Comparison of ENCODE assay signal across 20 cellular contexts in genomic region chr1:31515061-31515775, GRCh38.
"Had no signal": no experiment of that assay in that cellular context is flagged by ENCODE, and none has a peak within 500 bp of the region (broad histone marks: within the 10 kb centered on the region; RNA-seq: fewer than 3 reads in every experiment).

No MANE protein-coding gene starts in this region.

- H3K4me3 ChIP-seq: dorsolateral prefrontal cortex, heart right ventricle, SK-N-MC, suprapubic skin had no signal

- H3K4me1 Mint-ChIP-seq: activated CD4-positive, alpha-beta memory T cell treated with anti-CD3 and anti-CD28 coated beads, Interleukin-2, amount 10 ng/mL, durations not matched to agents 7 days and 5 days; activated naive CD8-positive, alpha-beta T cell treated with anti-CD3 and anti-CD28 coated beads, Interleukin-2, amount 10 ng/mL, durations not matched to agents 7 days and 5 days; immature natural killer cell had no signal

- H3K27me3 ChIP-seq: heart right ventricle, neutrophil, suprapubic skin had no signal

- H3K27ac ChIP-seq: dorsolateral prefrontal cortex, heart right ventricle, neutrophil, SK-N-MC, suprapubic skin had no signal

- H3K36me3 Mint-ChIP-seq: activated naive CD8-positive, alpha-beta T cell treated with anti-CD3 and anti-CD28 coated beads, Interleukin-2, amount 10 ng/mL, durations not matched to agents 7 days and 5 days; immature natural killer cell; type B pancreatic cell; WTC11 had no signal

- H3K4me3 Mint-ChIP-seq: activated CD4-positive, alpha-beta memory T cell treated with anti-CD3 and anti-CD28 coated beads, Interleukin-2, amount 10 ng/mL, durations not matched to agents 7 days and 5 days; activated naive CD8-positive, alpha-beta T cell treated with anti-CD3 and anti-CD28 coated beads, Interleukin-2, amount 10 ng/mL, durations not matched to agents 7 days and 5 days; activated T-cell treated with anti-CD3 and anti-CD28 coated beads, Interleukin-2, amount 50 U/mL, for 24 hours; immature natural killer cell; naive thymus-derived CD4-positive, alpha-beta T cell; T-helper 2 cell treated with Interferon-gamma antibody and Interleukin-4, amounts not matched to agents 5 μg/mL and 100 μg/mL, for 36 hours; type B pancreatic cell; WTC11 had no signal

- H3K9me3 Mint-ChIP-seq: activated naive CD8-positive, alpha-beta T cell treated with anti-CD3 and anti-CD28 coated beads, Interleukin-2, amount 10 ng/mL, durations not matched to agents 7 days and 5 days; activated T-cell treated with anti-CD3 and anti-CD28 coated beads, Interleukin-2, amount 50 U/mL, for 24 hours; WTC11 had no signal

- H3K27me3 Mint-ChIP-seq: activated T-cell treated with anti-CD3 and anti-CD28 coated beads, Interleukin-2, amount 50 U/mL, for 24 hours had no signal

- H3K9me3 ChIP-seq: neutrophil, suprapubic skin had no signal

- H3K27ac Mint-ChIP-seq: activated CD4-positive, alpha-beta memory T cell treated with anti-CD3 and anti-CD28 coated beads, Interleukin-2, amount 10 ng/mL, durations not matched to agents 7 days and 5 days; activated naive CD8-positive, alpha-beta T cell treated with anti-CD3 and anti-CD28 coated beads, Interleukin-2, amount 10 ng/mL, durations not matched to agents 7 days and 5 days; activated T-cell treated with anti-CD3 and anti-CD28 coated beads, Interleukin-2, amount 50 U/mL, for 24 hours; activated T-helper 2 cell treated with anti-CD3 and anti-CD28 coated beads, Interferon-gamma antibody, Interleukin-2, Interleukin-4, amounts not matched to agents 10 μg/mL and 5 μg/mL and 100 μg/mL, durations not matched to agents 14 hours and 24 hours and 36 hours; naive thymus-derived CD4-positive, alpha-beta T cell; T-helper 2 cell treated with Interferon-gamma antibody and Interleukin-4, amounts not matched to agents 5 μg/mL and 100 μg/mL, for 36 hours; type B pancreatic cell; WTC11 had no signal

- DNase-seq: activated CD4-positive, alpha-beta memory T cell treated with anti-CD3 and anti-CD28 coated beads, Interleukin-2, amount 10 ng/mL, durations not matched to agents 7 days and 5 days; activated CD4-positive, alpha-beta T cell treated with anti-CD3 and anti-CD28 coated beads for 4 hours; activated naive CD4-positive, alpha-beta T cell treated with Interleukin-2 at 50 U/mL for 16 hours; activated naive CD8-positive, alpha-beta T cell treated with anti-CD3 and anti-CD28 coated beads, Interleukin-2, amount 10 ng/mL, durations not matched to agents 7 days and 5 days; activated T-cell treated with anti-CD3 and anti-CD28 coated beads, Interleukin-2, amount 50 U/mL, for 24 hours; caudate nucleus; dorsolateral prefrontal cortex; heart right ventricle; immature natural killer cell; mesenchymal stem cell; naive thymus-derived CD4-positive, alpha-beta T cell; stimulated activated CD4-positive, alpha-beta T cell treated with anti-CD3 and anti-CD28 coated beads, Interleukin-2, amount 100 ng/mL, for 24 hours; stimulated activated naive CD8-positive, alpha-beta T cell treated with anti-CD3 and anti-CD28 coated beads, Interleukin-15, Interleukin-2, amounts not matched to agents 100 U/mL and 50 U/mL, for 24 hours had no signal

- ATAC-seq: heart right ventricle; naive thymus-derived CD4-positive, alpha-beta T cell; stimulated activated naive CD8-positive, alpha-beta T cell treated with anti-CD3 and anti-CD28 coated beads, Interleukin-15, Interleukin-2, amounts not matched to agents 100 U/mL and 50 U/mL, for 24 hours; WTC11 had no signal

- H3K36me3 ChIP-seq: heart right ventricle, neutrophil, suprapubic skin had no signal

- H3K4me1 ChIP-seq: heart right ventricle, suprapubic skin had no signal
